In genomic region chr15:59886476-59886875, GRCh38 we compare ENCODE assay signal across 2 cellular contexts.
TF ChIP-seq lines count a peak whose summit lies in the region.

No MANE protein-coding gene starts in this region.

TF ChIP-seq in H1, 55 proteins besides CTCF, POLR2A, EP300 and RAD21 (continued from another document):
- TF ChIP-seq, protein P1, sequence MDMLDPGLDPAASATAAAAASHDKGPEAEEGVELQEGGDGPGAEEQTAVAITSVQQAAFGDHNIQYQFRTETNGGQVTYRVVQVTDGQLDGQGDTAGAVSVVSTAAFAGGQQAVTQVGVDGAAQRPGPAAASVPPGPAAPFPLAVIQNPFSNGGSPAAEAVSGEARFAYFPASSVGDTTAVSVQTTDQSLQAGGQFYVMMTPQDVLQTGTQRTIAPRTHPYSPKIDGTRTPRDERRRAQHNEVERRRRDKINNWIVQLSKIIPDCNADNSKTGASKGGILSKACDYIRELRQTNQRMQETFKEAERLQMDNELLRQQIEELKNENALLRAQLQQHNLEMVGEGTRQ (IDR thresholded peaks at IDR 0.05; ENCODE audit: low read length), result no peak
- TF ChIP-seq SRF (IDR thresholded peaks at IDR 0.05; ENCODE audit: low read depth, low read length) (no peak), CBX5 (IDR thresholded peaks at IDR 0.05; ENCODE audit: low read depth, low read length) (no peak), EZH2 (IDR thresholded peaks at IDR 0.05; ENCODE audit: low read depth, low read length, severe bottlenecking) (no peak)

TF ChIP-seq in WTC11, 78 proteins besides CTCF, POLR2A, EP300 and RAD21 (continued from another document):
- TF ChIP-seq, protein P1 (CRISPR knock-in tag; IDR thresholded peaks at IDR 0.05), result no peak
- TF ChIP-seq NR3C1 (CRISPR knock-in tag; conservative IDR thresholded peaks at IDR 0.05; ENCODE audit: low read depth), result no peak
- no peak for TF ChIP-seq FOXK1 (CRISPR knock-in tag; IDR thresholded peaks at IDR 0.05)
TF ChIP-seq in WTC11: peak in this region for 0.
